1 cellular context compared by ENCODE assay signal in the genomic region with DNA sequence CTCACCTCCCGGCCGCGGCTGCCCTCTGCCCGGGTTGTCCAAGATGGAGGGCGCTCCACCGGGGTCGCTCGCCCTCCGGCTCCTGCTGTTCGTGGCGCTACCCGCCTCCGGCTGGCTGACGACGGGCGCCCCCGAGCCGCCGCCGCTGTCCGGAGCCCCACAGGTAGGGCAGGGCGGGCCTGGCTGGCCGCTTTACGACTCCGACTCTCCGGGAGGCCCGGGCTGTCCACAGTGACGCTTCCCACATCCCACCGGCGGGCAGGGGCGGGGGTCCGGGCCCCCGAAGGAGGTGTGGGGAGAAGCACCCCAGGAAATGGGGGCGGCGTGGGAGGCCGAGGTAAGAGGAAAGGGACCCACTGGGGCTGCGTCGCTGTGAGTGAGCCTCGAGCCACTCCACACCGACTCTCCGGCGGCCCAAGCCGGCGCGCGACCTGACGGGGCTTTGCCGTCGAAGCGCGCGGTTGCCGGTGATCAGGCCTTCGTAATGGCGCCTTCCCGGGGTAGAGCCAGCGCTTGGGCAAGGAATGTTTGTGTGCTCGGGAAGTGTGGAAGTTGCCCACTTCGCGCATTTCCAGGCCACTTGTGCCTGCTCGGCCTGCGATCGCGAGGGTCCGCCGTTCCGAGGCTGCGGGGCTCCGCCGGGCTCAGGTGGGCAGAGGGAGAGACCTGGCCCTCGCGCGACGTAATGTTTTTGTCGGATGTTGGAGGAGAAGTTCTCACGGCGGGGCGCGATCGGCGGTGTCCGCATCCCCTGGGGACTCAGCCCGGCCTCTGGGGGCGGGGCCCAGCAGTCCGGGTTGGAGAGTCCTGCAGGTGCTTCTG.
TF ChIP-seq lines count a peak whose summit lies in the region.

A gene with protein sequence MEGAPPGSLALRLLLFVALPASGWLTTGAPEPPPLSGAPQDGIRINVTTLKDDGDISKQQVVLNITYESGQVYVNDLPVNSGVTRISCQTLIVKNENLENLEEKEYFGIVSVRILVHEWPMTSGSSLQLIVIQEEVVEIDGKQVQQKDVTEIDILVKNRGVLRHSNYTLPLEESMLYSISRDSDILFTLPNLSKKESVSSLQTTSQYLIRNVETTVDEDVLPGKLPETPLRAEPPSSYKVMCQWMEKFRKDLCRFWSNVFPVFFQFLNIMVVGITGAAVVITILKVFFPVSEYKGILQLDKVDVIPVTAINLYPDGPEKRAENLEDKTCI (plus strand): TSS at position 4 of the 822 bp plus-strand sequence. CDS start 40 bp downstream, at position 44.

TF ChIP-seq in K562, 482 proteins besides CTCF, POLR2A, EP300 and RAD21 (continued from another document and continues in another):
- TF ChIP-seq, protein P1, sequence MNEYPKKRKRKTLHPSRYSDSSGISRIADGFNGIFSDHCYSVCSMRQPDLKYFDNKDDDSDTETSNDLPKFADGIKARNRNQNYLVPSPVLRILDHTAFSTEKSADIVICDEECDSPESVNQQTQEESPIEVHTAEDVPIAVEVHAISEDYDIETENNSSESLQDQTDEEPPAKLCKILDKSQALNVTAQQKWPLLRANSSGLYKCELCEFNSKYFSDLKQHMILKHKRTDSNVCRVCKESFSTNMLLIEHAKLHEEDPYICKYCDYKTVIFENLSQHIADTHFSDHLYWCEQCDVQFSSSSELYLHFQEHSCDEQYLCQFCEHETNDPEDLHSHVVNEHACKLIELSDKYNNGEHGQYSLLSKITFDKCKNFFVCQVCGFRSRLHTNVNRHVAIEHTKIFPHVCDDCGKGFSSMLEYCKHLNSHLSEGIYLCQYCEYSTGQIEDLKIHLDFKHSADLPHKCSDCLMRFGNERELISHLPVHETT (CRISPR knock-in tag; conservative IDR thresholded peaks at IDR 0.05 in 1 of 2, IDR thresholded peaks at IDR 0.05 in 1 of 2) = peak in 1 of 2 experiments; percentile 93; a peak in 2 of 4 replicates
- TF ChIP-seq CREB1 (IDR thresholded peaks at IDR 0.05) (no peak), CREB1 (CRISPR knock-in tag; IDR thresholded peaks at IDR 0.05) (peak; percentile 45; the same call in 1 of the 2 replicates), TAF9B (IDR thresholded peaks at IDR 0.05; ENCODE audit: partially characterized antibody) (no peak), SMARCE1 (IDR thresholded peaks at IDR 0.05) (no peak), ZNF76 (CRISPR knock-in tag; IDR thresholded peaks at IDR 0.05; ENCODE audit: borderline replicate concordance) (0 out of 2 replicates have a peak, but pooled peaks have one; percentile 9), CHD1 (IDR thresholded peaks at IDR 0.05; ENCODE audit: low read length) (peak; percentile 71), NCOR1 (IDR thresholded peaks at IDR 0.05) (no peak), MBD2 (IDR thresholded peaks at IDR 0.05; ENCODE audit: borderline replicate concordance, low read depth) (no peak), IFI16 (CRISPR knock-in tag; IDR thresholded peaks at IDR 0.05) (no peak), RFX7 (CRISPR knock-in tag; IDR thresholded peaks at IDR 0.05) (no peak), WHSC1 (IDR thresholded peaks at IDR 0.05; ENCODE audit: low read length) (no peak), TRIM24 (IDR thresholded peaks at IDR 0.05) (peak in 1 of 2 experiments; percentile 50; a peak in 1 of 4 replicates), RB1 (IDR thresholded peaks at IDR 0.05; ENCODE audit: low read depth) (peak; percentile 90), SMAD3 (CRISPR knock-in tag; conservative IDR thresholded peaks at IDR 0.05) (no peak), PTTG1 (tag; IDR thresholded peaks at IDR 0.05; ENCODE audit: low read depth) (no peak), GABPB2 (CRISPR knock-in tag; conservative IDR thresholded peaks at IDR 0.05) (no peak), ZSCAN32 (CRISPR knock-in tag; IDR thresholded peaks at IDR 0.05) (no peak), NCOA1 (IDR thresholded peaks at IDR 0.05; ENCODE audit: low read depth) (no peak), PHTF2 (CRISPR knock-in tag; IDR thresholded peaks at IDR 0.05) (no peak), RFX5 (IDR thresholded peaks at IDR 0.05; ENCODE audit: low read depth, low read length) (no peak), ZNF830 (CRISPR knock-in tag; IDR thresholded peaks at IDR 0.05) (0 out of 2 replicates have a peak, but pooled peaks have one; percentile 68), KHSRP (IDR thresholded peaks at IDR 0.05) (no peak), PYGO2 (tag; IDR thresholded peaks at IDR 0.05) (no peak), DACH1 (IDR thresholded peaks at IDR 0.05; ENCODE audit: partially characterized antibody) (no peak), KDM1A (IDR thresholded peaks at IDR 0.05) (peak in 1 of 2 experiments; percentile 16; a peak in 1 of 4 replicates), HDAC6 (IDR thresholded peaks at IDR 0.05; ENCODE audit: low read depth, low read length) (no peak), POU5F1 (IDR thresholded peaks at IDR 0.05; ENCODE audit: borderline replicate concordance, low read depth, low read length, partially characterized antibody) (no peak), HMG20B (CRISPR knock-in tag; IDR thresholded peaks at IDR 0.05) (no peak), MAZ (CRISPR knock-in tag; conservative IDR thresholded peaks at IDR 0.05 in 1 of 2, IDR thresholded peaks at IDR 0.05 in 1 of 2) (peak; percentile 21 to 75; a peak in 2 of 4 replicates), HMG20A (CRISPR knock-in tag; conservative IDR thresholded peaks at IDR 0.05) (no peak), MXI1 (IDR thresholded peaks at IDR 0.05; ENCODE audit: low read depth, low read length) (no peak), NRF1 (conservative IDR thresholded peaks at IDR 0.05 in 1 of 2, IDR thresholded peaks at IDR 0.05 in 1 of 2) (peak in 1 of 2 experiments; percentile 18; a peak in 1 of 4 replicates), ZNF41 (CRISPR knock-in tag; conservative IDR thresholded peaks at IDR 0.05) (no peak), ZBTB17 (CRISPR knock-in tag; IDR thresholded peaks at IDR 0.05) (no peak; the same call in none of the 2 replicates), ZNF431 (CRISPR knock-in tag; IDR thresholded peaks at IDR 0.05) (no peak; the same call in 1 of the 2 replicates)
- TF ChIP-seq, protein P2, sequence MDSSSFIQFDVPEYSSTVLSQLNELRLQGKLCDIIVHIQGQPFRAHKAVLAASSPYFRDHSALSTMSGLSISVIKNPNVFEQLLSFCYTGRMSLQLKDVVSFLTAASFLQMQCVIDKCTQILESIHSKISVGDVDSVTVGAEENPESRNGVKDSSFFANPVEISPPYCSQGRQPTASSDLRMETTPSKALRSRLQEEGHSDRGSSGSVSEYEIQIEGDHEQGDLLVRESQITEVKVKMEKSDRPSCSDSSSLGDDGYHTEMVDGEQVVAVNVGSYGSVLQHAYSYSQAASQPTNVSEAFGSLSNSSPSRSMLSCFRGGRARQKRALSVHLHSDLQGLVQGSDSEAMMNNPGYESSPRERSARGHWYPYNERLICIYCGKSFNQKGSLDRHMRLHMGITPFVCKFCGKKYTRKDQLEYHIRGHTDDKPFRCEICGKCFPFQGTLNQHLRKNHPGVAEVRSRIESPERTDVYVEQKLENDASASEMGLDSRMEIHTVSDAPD (CRISPR knock-in tag; IDR thresholded peaks at IDR 0.05) = no peak
- TF ChIP-seq, protein P3, sequence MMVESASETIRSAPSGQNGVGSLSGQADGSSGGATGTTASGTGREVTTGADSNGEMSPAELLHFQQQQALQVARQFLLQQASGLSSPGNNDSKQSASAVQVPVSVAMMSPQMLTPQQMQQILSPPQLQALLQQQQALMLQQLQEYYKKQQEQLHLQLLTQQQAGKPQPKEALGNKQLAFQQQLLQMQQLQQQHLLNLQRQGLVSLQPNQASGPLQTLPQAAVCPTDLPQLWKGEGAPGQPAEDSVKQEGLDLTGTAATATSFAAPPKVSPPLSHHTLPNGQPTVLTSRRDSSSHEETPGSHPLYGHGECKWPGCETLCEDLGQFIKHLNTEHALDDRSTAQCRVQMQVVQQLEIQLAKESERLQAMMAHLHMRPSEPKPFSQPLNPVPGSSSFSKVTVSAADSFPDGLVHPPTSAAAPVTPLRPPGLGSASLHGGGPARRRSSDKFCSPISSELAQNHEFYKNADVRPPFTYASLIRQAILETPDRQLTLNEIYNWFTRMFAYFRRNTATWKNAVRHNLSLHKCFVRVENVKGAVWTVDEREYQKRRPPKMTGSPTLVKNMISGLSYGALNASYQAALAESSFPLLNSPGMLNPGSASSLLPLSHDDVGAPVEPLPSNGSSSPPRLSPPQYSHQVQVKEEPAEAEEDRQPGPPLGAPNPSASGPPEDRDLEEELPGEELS (CRISPR knock-in tag; IDR thresholded peaks at IDR 0.05; ENCODE audit: borderline replicate concordance) = peak; percentile 87
- TF ChIP-seq, protein P4, sequence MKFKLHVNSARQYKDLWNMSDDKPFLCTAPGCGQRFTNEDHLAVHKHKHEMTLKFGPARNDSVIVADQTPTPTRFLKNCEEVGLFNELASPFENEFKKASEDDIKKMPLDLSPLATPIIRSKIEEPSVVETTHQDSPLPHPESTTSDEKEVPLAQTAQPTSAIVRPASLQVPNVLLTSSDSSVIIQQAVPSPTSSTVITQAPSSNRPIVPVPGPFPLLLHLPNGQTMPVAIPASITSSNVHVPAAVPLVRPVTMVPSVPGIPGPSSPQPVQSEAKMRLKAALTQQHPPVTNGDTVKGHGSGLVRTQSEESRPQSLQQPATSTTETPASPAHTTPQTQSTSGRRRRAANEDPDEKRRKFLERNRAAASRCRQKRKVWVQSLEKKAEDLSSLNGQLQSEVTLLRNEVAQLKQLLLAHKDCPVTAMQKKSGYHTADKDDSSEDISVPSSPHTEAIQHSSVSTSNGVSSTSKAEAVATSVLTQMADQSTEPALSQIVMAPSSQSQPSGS (CRISPR knock-in tag; IDR thresholded peaks at IDR 0.05) = no peak
- TF ChIP-seq, protein P5, sequence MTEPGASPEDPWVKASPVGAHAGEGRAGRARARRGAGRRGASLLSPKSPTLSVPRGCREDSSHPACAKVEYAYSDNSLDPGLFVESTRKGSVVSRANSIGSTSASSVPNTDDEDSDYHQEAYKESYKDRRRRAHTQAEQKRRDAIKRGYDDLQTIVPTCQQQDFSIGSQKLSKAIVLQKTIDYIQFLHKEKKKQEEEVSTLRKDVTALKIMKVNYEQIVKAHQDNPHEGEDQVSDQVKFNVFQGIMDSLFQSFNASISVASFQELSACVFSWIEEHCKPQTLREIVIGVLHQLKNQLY (CRISPR knock-in tag; conservative IDR thresholded peaks at IDR 0.05) = 0 out of 4 replicates have a peak, but pooled peaks of 1 of the 2 experiments have one; percentile 72
- TF ChIP-seq, protein P6, sequence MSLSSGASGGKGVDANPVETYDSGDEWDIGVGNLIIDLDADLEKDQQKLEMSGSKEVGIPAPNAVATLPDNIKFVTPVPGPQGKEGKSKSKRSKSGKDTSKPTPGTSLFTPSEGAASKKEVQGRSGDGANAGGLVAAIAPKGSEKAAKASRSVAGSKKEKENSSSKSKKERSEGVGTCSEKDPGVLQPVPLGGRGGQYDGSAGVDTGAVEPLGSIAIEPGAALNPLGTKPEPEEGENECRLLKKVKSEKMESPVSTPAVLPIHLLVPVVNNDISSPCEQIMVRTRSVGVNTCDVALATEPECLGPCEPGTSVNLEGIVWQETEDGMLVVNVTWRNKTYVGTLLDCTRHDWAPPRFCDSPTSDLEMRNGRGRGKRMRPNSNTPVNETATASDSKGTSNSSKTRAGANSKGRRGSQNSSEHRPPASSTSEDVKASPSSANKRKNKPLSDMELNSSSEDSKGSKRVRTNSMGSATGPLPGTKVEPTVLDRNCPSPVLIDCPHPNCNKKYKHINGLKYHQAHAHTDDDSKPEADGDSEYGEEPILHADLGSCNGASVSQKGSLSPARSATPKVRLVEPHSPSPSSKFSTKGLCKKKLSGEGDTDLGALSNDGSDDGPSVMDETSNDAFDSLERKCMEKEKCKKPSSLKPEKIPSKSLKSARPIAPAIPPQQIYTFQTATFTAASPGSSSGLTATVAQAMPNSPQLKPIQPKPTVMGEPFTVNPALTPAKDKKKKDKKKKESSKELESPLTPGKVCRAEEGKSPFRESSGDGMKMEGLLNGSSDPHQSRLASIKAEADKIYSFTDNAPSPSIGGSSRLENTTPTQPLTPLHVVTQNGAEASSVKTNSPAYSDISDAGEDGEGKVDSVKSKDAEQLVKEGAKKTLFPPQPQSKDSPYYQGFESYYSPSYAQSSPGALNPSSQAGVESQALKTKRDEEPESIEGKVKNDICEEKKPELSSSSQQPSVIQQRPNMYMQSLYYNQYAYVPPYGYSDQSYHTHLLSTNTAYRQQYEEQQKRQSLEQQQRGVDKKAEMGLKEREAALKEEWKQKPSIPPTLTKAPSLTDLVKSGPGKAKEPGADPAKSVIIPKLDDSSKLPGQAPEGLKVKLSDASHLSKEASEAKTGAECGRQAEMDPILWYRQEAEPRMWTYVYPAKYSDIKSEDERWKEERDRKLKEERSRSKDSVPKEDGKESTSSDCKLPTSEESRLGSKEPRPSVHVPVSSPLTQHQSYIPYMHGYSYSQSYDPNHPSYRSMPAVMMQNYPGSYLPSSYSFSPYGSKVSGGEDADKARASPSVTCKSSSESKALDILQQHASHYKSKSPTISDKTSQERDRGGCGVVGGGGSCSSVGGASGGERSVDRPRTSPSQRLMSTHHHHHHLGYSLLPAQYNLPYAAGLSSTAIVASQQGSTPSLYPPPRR (CRISPR knock-in tag; IDR thresholded peaks at IDR 0.05; ENCODE audit: borderline replicate concordance) = 0 out of 2 replicates have a peak, but pooled peaks have one; percentile 17
- TF ChIP-seq, protein P7, sequence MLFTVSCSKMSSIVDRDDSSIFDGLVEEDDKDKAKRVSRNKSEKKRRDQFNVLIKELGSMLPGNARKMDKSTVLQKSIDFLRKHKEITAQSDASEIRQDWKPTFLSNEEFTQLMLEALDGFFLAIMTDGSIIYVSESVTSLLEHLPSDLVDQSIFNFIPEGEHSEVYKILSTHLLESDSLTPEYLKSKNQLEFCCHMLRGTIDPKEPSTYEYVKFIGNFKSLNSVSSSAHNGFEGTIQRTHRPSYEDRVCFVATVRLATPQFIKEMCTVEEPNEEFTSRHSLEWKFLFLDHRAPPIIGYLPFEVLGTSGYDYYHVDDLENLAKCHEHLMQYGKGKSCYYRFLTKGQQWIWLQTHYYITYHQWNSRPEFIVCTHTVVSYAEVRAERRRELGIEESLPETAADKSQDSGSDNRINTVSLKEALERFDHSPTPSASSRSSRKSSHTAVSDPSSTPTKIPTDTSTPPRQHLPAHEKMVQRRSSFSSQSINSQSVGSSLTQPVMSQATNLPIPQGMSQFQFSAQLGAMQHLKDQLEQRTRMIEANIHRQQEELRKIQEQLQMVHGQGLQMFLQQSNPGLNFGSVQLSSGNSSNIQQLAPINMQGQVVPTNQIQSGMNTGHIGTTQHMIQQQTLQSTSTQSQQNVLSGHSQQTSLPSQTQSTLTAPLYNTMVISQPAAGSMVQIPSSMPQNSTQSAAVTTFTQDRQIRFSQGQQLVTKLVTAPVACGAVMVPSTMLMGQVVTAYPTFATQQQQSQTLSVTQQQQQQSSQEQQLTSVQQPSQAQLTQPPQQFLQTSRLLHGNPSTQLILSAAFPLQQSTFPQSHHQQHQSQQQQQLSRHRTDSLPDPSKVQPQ (CRISPR knock-in tag; IDR thresholded peaks at IDR 0.05; ENCODE audit: borderline replicate concordance) = 0 out of 2 replicates have a peak, but pooled peaks have one; percentile 30
- TF ChIP-seq, protein P8, sequence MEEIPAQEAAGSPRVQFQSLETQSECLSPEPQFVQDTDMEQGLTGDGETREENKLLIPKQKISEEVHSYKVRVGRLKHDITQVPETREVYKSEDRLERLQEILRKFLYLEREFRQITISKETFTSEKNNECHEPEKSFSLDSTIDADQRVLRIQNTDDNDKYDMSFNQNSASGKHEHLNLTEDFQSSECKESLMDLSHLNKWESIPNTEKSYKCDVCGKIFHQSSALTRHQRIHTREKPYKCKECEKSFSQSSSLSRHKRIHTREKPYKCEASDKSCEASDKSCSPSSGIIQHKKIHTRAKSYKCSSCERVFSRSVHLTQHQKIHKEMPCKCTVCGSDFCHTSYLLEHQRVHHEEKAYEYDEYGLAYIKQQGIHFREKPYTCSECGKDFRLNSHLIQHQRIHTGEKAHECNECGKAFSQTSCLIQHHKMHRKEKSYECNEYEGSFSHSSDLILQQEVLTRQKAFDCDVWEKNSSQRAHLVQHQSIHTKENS (CRISPR knock-in tag; IDR thresholded peaks at IDR 0.05) = no peak
